In genomic region chr5:127777957-127778356, GRCh38 we compare ENCODE assay signal across 21 cellular contexts.
A peak's percentile ranks its signal among the peaks of the same experiment; 100 is the strongest.
DNase-seq lines count a peak whose midpoint lies in the region; ATAC-seq, FAIRE-seq and TF ChIP-seq lines count a peak whose summit lies in the region.
"Had no signal": no experiment of that assay in that cellular context is flagged by ENCODE, and none has a peak within 500 bp of the region (broad histone marks: within the 10 kb centered on the region; RNA-seq: fewer than 3 reads in every experiment).

No MANE protein-coding gene starts in this region.

- H3K27me3 ChIP-seq in astrocyte (ENCODE audit: insufficient read depth, low read length) = peaks cover 9% of the 10 kb centered on the region
- H3K27me3 ChIP-seq: BLaER1 treated with 17β-estradiol and CSF1 and Interleukin-3, amounts not matched to agents 10 nM and 100 nM had no signal

- H3K4me1 ChIP-seq in astrocyte (ENCODE audit: insufficient read depth, low read length) = no peaks in the 10 kb centered on the region
- H3K4me1 ChIP-seq: A549; BLaER1 treated with 17β-estradiol and CSF1 and Interleukin-3, amounts not matched to agents 10 nM and 100 nM had no signal

- H4K20me1 ChIP-seq in astrocyte (ENCODE audit: insufficient read depth, low read length) = no peaks in the 10 kb centered on the region
- H4K20me1 ChIP-seq: BLaER1 treated with 17β-estradiol and CSF1 and Interleukin-3, amounts not matched to agents 10 nM and 100 nM had no signal

- H3K27ac Mint-ChIP-seq in activated T-cell treated with anti-CD3 and anti-CD28 coated beads, Interleukin-2, amount 50 U/mL, for 72 hours = no peak overlapping the region
- no peak overlapping the region for H3K27ac Mint-ChIP-seq in astrocyte (ENCODE audit: unreplicated experiment)
- H3K27ac Mint-ChIP-seq in activated T-helper 2 cell treated with anti-CD3 and anti-CD28 coated beads, Interferon-gamma antibody, Interleukin-2, Interleukin-4, amounts not matched to agents 10 μg/mL and 5 μg/mL and 100 μg/mL, durations not matched to agents 14 hours and 24 hours and 36 hours = no peak overlapping the region
- H3K27ac Mint-ChIP-seq: B cell; CD4-positive, alpha-beta T cell; CD8-positive, alpha-beta T cell had no signal

- peaks cover 20 to 27% of the 10 kb centered on the region in 2 donors for H3K36me3 Mint-ChIP-seq in activated T-cell treated with anti-CD3 and anti-CD28 coated beads, Interleukin-2, amount 50 U/mL, for 72 hours (ENCODE audit: insufficient read depth in 2 of 2)
- H3K36me3 Mint-ChIP-seq in activated T-cell treated with anti-CD3 and anti-CD28 coated beads, Interleukin-2, amount 50 U/mL, for 4 hours (ENCODE audit: insufficient read depth) = no peaks in the 10 kb centered on the region
- H3K36me3 Mint-ChIP-seq in astrocyte (ENCODE audit: low read depth, unreplicated experiment) = no peaks in the 10 kb centered on the region
- H3K36me3 Mint-ChIP-seq in activated T-helper 2 cell treated with anti-CD3 and anti-CD28 coated beads, Interferon-gamma antibody, Interleukin-2, Interleukin-4, amounts not matched to agents 10 μg/mL and 5 μg/mL and 100 μg/mL, durations not matched to agents 14 hours and 24 hours and 36 hours (ENCODE audit: low read depth) = no peaks in the 10 kb centered on the region
- H3K36me3 Mint-ChIP-seq: CD8-positive, alpha-beta T cell had no signal

- no peaks in the 10 kb centered on the region for H3K79me2 ChIP-seq in astrocyte (ENCODE audit: insufficient read depth, low read length)

- FAIRE-seq in astrocyte (lab: Jason Lieb, UNC) = peak; percentile 47
- FAIRE-seq: A549, D721Med, G401.6, GM12891, GM19239 had no signal

- H3K9me3 Mint-ChIP-seq in activated T-cell treated with anti-CD3 and anti-CD28 coated beads, Interleukin-2, amount 50 U/mL, for 72 hours = peaks cover 11 to 21% of the 10 kb centered on the region in 2 donors
- peaks cover 12% of the 10 kb centered on the region for H3K9me3 Mint-ChIP-seq in activated T-cell treated with anti-CD3 and anti-CD28 coated beads, Interleukin-2, amount 50 U/mL, for 4 hours
- H3K9me3 Mint-ChIP-seq in astrocyte (ENCODE audit: unreplicated experiment) = peaks cover 5% of the 10 kb centered on the region
- H3K9me3 Mint-ChIP-seq in activated T-helper 2 cell treated with anti-CD3 and anti-CD28 coated beads, Interferon-gamma antibody, Interleukin-2, Interleukin-4, amounts not matched to agents 10 μg/mL and 5 μg/mL and 100 μg/mL, durations not matched to agents 14 hours and 24 hours and 36 hours = peaks cover 29% of the 10 kb centered on the region

- H3K9me3 ChIP-seq in astrocyte (ENCODE audit: insufficient read depth, low read depth, low read length) = peaks cover 4% of the 10 kb centered on the region
- H3K9me3 ChIP-seq: A549 had no signal

- H3K27me3 Mint-ChIP-seq in activated T-cell treated with anti-CD3 and anti-CD28 coated beads, Interleukin-2, amount 50 U/mL, for 72 hours (ENCODE audit: low read depth) = peaks cover 29% of the 10 kb centered on the region
- H3K27me3 Mint-ChIP-seq in activated T-cell treated with anti-CD3 and anti-CD28 coated beads, Interleukin-2, amount 50 U/mL, for 4 hours (ENCODE audit: low read depth) = peaks cover 3% of the 10 kb centered on the region
- no peaks in the 10 kb centered on the region for H3K27me3 Mint-ChIP-seq in astrocyte (ENCODE audit: low read depth, unreplicated experiment)
- H3K27me3 Mint-ChIP-seq in activated T-helper 2 cell treated with anti-CD3 and anti-CD28 coated beads, Interferon-gamma antibody, Interleukin-2, Interleukin-4, amounts not matched to agents 10 μg/mL and 5 μg/mL and 100 μg/mL, durations not matched to agents 14 hours and 24 hours and 36 hours (ENCODE audit: low read depth) = peaks cover 14% of the 10 kb centered on the region
- H3K27me3 Mint-ChIP-seq: B cell had no signal

- H3K4me1 Mint-ChIP-seq in activated T-cell treated with anti-CD3 and anti-CD28 coated beads, Interleukin-2, amount 50 U/mL, for 72 hours (ENCODE audit: low read depth) = no peaks in the 10 kb centered on the region
- H3K4me1 Mint-ChIP-seq in activated T-cell treated with anti-CD3 and anti-CD28 coated beads, Interleukin-2, amount 50 U/mL, for 4 hours (ENCODE audit: low read depth) = no peaks in the 10 kb centered on the region
- H3K4me1 Mint-ChIP-seq in astrocyte (ENCODE audit: low read depth, unreplicated experiment) = no peaks in the 10 kb centered on the region
- peaks cover 9% of the 10 kb centered on the region for H3K4me1 Mint-ChIP-seq in activated T-helper 2 cell treated with anti-CD3 and anti-CD28 coated beads, Interferon-gamma antibody, Interleukin-2, Interleukin-4, amounts not matched to agents 10 μg/mL and 5 μg/mL and 100 μg/mL, durations not matched to agents 14 hours and 24 hours and 36 hours (ENCODE audit: low read depth)
- H3K4me1 Mint-ChIP-seq: B cell had no signal

- intact Hi-C loops in activated T-helper 2 cell treated with anti-CD3 and anti-CD28 coated beads, Interferon-gamma antibody, Interleukin-2, Interleukin-4, amounts not matched to agents 10 μg/mL and 5 μg/mL and 100 μg/mL, durations not matched to agents 14 hours and 24 hours and 36 hours (cut with micrococcal nuclease) = no loop called here

- ATAC-seq in activated T-cell treated with anti-CD3 and anti-CD28 coated beads, Interleukin-2, amount 50 U/mL, for 72 hours (replicated peaks in 1 of 2) = peak; percentile 32 to 61
- no peak for ATAC-seq in activated T-cell treated with anti-CD3 and anti-CD28 coated beads, Interleukin-2, amount 50 U/mL, for 4 hours
- ATAC-seq: A549; CD8-positive, alpha-beta T cell had no signal

- no peak overlapping the region for H3K9ac ChIP-seq in astrocyte (ENCODE audit: low read length)
- H3K9ac ChIP-seq: BLaER1 treated with 17β-estradiol and CSF1 and Interleukin-3, amounts not matched to agents 10 nM and 100 nM had no signal

- H3K4me2 ChIP-seq in astrocyte (ENCODE audit: low read length) = no peak overlapping the region
- H3K4me2 ChIP-seq: A549; BLaER1 treated with 17β-estradiol and CSF1 and Interleukin-3, amounts not matched to agents 10 nM and 100 nM had no signal

- H3K4me3 Mint-ChIP-seq in activated T-cell treated with anti-CD3 and anti-CD28 coated beads, Interleukin-2, amount 50 U/mL, for 72 hours = no peak overlapping the region
- no peak overlapping the region for H3K4me3 Mint-ChIP-seq in activated T-cell treated with anti-CD3 and anti-CD28 coated beads, Interleukin-2, amount 50 U/mL, for 4 hours
- H3K4me3 Mint-ChIP-seq in astrocyte (ENCODE audit: unreplicated experiment) = no peak overlapping the region
- no peak overlapping the region for H3K4me3 Mint-ChIP-seq in activated T-helper 2 cell treated with anti-CD3 and anti-CD28 coated beads, Interferon-gamma antibody, Interleukin-2, Interleukin-4, amounts not matched to agents 10 μg/mL and 5 μg/mL and 100 μg/mL, durations not matched to agents 14 hours and 24 hours and 36 hours (ENCODE audit: low read depth)
- H3K4me3 Mint-ChIP-seq: B cell; CD4-positive, alpha-beta T cell; CD8-positive, alpha-beta T cell had no signal

- DNase-seq in activated T-cell treated with anti-CD3 and anti-CD28 coated beads, Interleukin-2, amount 50 U/mL, for 72 hours = no peak
- DNase-seq in activated T-cell treated with anti-CD3 and anti-CD28 coated beads, Interleukin-2, amount 50 U/mL, for 4 hours = no peak
- no peak for DNase-seq in astrocyte (ENCODE audit: low read depth)
- no peak for DNase-seq in activated T-helper 2 cell treated with anti-CD3 and anti-CD28 coated beads, Interferon-gamma antibody, Interleukin-2, Interleukin-4, amounts not matched to agents 10 μg/mL and 5 μg/mL and 100 μg/mL, durations not matched to agents 14 hours and 24 hours and 36 hours (ENCODE audit: low spot score)
- DNase-seq in GM19238 (ENCODE audit: insufficient read length, low spot score) = no peak
- DNase-seq: AML-193; Caco-2; Calu3; CD4-positive, alpha-beta T cell; CD8-positive, alpha-beta T cell; DMS79 treated with DMSO at 0.1 percent for 48 hours; GF-D8 had no signal

- TF ChIP-seq CTCF in astrocyte (IDR thresholded peaks at IDR 0.05; ENCODE audit: insufficient read depth, low read depth, low read length) = no peak

- H2AFZ ChIP-seq in astrocyte (ENCODE audit: low read depth, low read length) = no peak overlapping the region

- H3K36me3 ChIP-seq in astrocyte (ENCODE audit: insufficient read depth, low read length) = no peaks in the 10 kb centered on the region
- H3K36me3 ChIP-seq: BLaER1 treated with 17β-estradiol and CSF1 and Interleukin-3, amounts not matched to agents 10 nM and 100 nM had no signal

- no peak overlapping the region for H3K4me3 ChIP-seq in astrocyte (ENCODE audit: insufficient read depth, low read depth, low read length)
- H3K4me3 ChIP-seq: A549; BLaER1 treated with 17β-estradiol and CSF1 and Interleukin-3, amounts not matched to agents 10 nM and 100 nM had no signal

- H3K27ac ChIP-seq in astrocyte (ENCODE audit: low read depth, low read length) = no peak overlapping the region
- H3K27ac ChIP-seq: 22Rv1; A549; BLaER1 treated with 17β-estradiol and CSF1 and Interleukin-3, amounts not matched to agents 10 nM and 100 nM; C4-2B had no signal

Comparison
In these comparisons a context has a peak if more than half of its experiments do, and no peak if none do; other contexts are left out.
1. ATAC-seq: peak in activated T-cell treated with anti-CD3 and anti-CD28 coated beads, Interleukin-2, amount 50 U/mL, for 72 hours (2 of 2); none in activated T-cell treated with anti-CD3 and anti-CD28 coated beads, Interleukin-2, amount 50 U/mL, for 4 hours (0 of 2).